Comparison of ENCODE assay signal across 8 cellular contexts in the genomic region with DNA sequence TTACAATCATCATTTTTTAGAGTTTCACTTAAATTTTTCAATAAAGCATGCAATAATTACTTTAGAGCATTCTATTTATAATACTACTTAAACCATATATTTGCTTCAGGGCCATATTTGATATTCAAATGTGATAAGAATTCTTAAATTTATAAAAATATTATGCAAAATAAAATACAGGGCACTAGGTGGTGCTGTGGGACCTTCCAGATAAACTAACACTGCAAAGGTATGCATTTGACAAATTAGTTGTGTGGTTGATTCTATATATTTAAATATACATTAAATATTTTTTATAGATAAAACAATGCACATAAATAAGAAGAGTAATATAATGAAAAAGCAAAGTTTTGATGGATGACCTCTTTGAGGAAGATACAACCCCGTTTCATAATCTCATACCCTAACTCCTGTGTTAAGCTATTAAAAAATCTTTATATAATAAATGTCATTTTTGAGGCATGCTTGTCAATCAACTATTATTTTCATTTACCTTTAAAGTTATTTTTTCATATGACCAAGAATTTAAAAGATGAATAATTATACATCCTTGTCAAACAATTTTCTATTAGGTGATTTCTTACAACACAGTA.
DNase-seq lines count a peak whose midpoint lies in the region; ATAC-seq and TF ChIP-seq lines count a peak whose summit lies in the region.

No MANE protein-coding gene starts in this region.

- H3K4me1 ChIP-seq in Panc1 (ENCODE audit: control insufficient read depth, insufficient read depth, low read length) (no peaks in the 10 kb centered on the region), suprapubic skin (no peaks in the 10 kb centered on the region), stomach (no peaks in the 10 kb centered on the region)

- H3K27ac Mint-ChIP-seq in osteocyte (ENCODE audit: unreplicated experiment), result no peak overlapping the region

- no peak overlapping the region for H3K4me3 ChIP-seq in Panc1 (ENCODE audit: low read depth in 2 of 2, low read length in 2 of 2)
- H3K4me3 ChIP-seq in suprapubic skin, result no peak overlapping the region
- H3K4me3 ChIP-seq in stomach, result no peak overlapping the region

- no peaks in the 10 kb centered on the region for H3K36me3 Mint-ChIP-seq in osteocyte (ENCODE audit: unreplicated experiment)

- H3K27me3 ChIP-seq in Panc1 (ENCODE audit: control insufficient read depth, insufficient read depth, low read length), result no peaks in the 10 kb centered on the region
- H3K27me3 ChIP-seq in suprapubic skin, result no peaks in the 10 kb centered on the region
- H3K27me3 ChIP-seq in stomach, result no peaks in the 10 kb centered on the region

- H3K4me1 Mint-ChIP-seq in osteocyte (ENCODE audit: unreplicated experiment), result peaks cover 4% of the 10 kb centered on the region

- WGBS in suprapubic skin, result 81% methylated on average over 1 of the region's 1 CpG
- WGBS in stomach, 5 donors, result 69 to 94% (median 82%) methylated on average over 1 of the region's 1 CpG

- intact Hi-C loops in Panc1 (cut with micrococcal nuclease; ENCODE audit: unreplicated experiment) (loop anchor here (1.0 to 5.0 kb wide), 2 partner anchors 574 to 755 kb away; no protein-coding TSS in a partner anchor), stomach (cut with DNase I; ENCODE audit: low total_unique reads) (loop anchor here (10.0 kb wide), 1 partner anchor 572 kb away; no protein-coding TSS in a partner anchor)

- POLR2A ChIA-PET in Panc1 (lab: Charles Lee), result no interaction called here

- no TSS peak for BruUV-seq in Panc1 (replicated peaks; lab: Mats Ljungman, UMichigan)

- TF ChIP-seq CTCF in GM10266 (IDR thresholded peaks at IDR 0.05; ENCODE audit: control insufficient read depth, insufficient read depth, low read depth, missing control alignments) (no peak), Panc1 (IDR thresholded peaks at IDR 0.05) (peak; percentile 13; the same call in 1 of the 2 replicates), osteocyte (IDR thresholded peaks at IDR 0.05) (peak; percentile 72), suprapubic skin (IDR thresholded peaks at IDR 0.05) (peak in 1 of 2 donors; percentile 39), stomach (IDR thresholded peaks at IDR 0.05) (peak in 2 of 7 experiments; percentile 54 to 67)

- no peak for TF ChIP-seq POLR2A in suprapubic skin (IDR thresholded peaks at IDR 0.05)
- no peak for TF ChIP-seq POLR2A in stomach (IDR thresholded peaks at IDR 0.05)

- H3K4me3 Mint-ChIP-seq in osteocyte (ENCODE audit: unreplicated experiment), result no peak overlapping the region

- H3K9me3 Mint-ChIP-seq in osteocyte (ENCODE audit: unreplicated experiment), result no peaks in the 10 kb centered on the region

- ATAC-seq in Panc1 (no peak), HG03520 (IDR thresholded peaks at IDR 0.05; ENCODE audit: unreplicated experiment) (no peak)

- peak; percentile 7 for DNase-seq in Ammon's horn (ENCODE audit: low spot score)
- DNase-seq in GM10266 (ENCODE audit: extremely low spot score), result peak; percentile 17
- no peak for DNase-seq in Panc1 (ENCODE audit: low read depth, low spot score)
- DNase-seq in dermis microvascular lymphatic vessel endothelial cell (ENCODE audit: low read depth in 2 of 2), result peak; percentile 54 to 62
- no peak for DNase-seq in osteocyte (ENCODE audit: extremely low spot score, unreplicated experiment)
- no peak for DNase-seq in suprapubic skin (ENCODE audit: low spot score in 2 of 2)
- no peak for DNase-seq in stomach

- no peaks in the 10 kb centered on the region for H3K27me3 Mint-ChIP-seq in osteocyte (ENCODE audit: unreplicated experiment)

- in situ Hi-C loops in Panc1 (cut with HindIII; ENCODE audit: low pct_unique_long_range_greater_than_20kb, low sequenced_read_pairs), result no loop called here

- H3K9me3 ChIP-seq in Panc1 (ENCODE audit: control insufficient read depth, insufficient read depth, low read depth, low read length), result no peaks in the 10 kb centered on the region
- H3K9me3 ChIP-seq in suprapubic skin, result no peaks in the 10 kb centered on the region
- H3K9me3 ChIP-seq in stomach, result no peaks in the 10 kb centered on the region

- H3K36me3 ChIP-seq in Panc1 (ENCODE audit: control insufficient read depth, insufficient read depth, low read length), result no peaks in the 10 kb centered on the region
- H3K36me3 ChIP-seq in suprapubic skin, result no peaks in the 10 kb centered on the region
- no peaks in the 10 kb centered on the region for H3K36me3 ChIP-seq in stomach

- H3K27ac ChIP-seq in Panc1 (ENCODE audit: low read length), result no peak overlapping the region
- H3K27ac ChIP-seq in suprapubic skin, result no peak overlapping the region
- no peak overlapping the region for H3K27ac ChIP-seq in stomach

- TF ChIP-seq EP300 in suprapubic skin (IDR thresholded peaks at IDR 0.05) (no peak), stomach (IDR thresholded peaks at IDR 0.05) (no peak)

- CTCF ChIA-PET in Panc1 (lab: Charles Lee), result interaction anchor here (0.6 kb wide), 1 partner anchor 155 kb away, joined by 5 read pairs; no protein-coding TSS in a partner anchor

Comparison
In these comparisons a context has a peak if more than half of its experiments do, and no peak if none do; other contexts are left out.
1. DNase-seq: peak in Ammon's horn (single experiment), GM10266 (single experiment) and dermis microvascular lymphatic vessel endothelial cell (2 of 2); none in Panc1 (single experiment), osteocyte (single experiment), suprapubic skin (0 of 2) and stomach (single experiment).